Comparison of ENCODE assay signal across 8 cellular contexts in the genomic region with DNA sequence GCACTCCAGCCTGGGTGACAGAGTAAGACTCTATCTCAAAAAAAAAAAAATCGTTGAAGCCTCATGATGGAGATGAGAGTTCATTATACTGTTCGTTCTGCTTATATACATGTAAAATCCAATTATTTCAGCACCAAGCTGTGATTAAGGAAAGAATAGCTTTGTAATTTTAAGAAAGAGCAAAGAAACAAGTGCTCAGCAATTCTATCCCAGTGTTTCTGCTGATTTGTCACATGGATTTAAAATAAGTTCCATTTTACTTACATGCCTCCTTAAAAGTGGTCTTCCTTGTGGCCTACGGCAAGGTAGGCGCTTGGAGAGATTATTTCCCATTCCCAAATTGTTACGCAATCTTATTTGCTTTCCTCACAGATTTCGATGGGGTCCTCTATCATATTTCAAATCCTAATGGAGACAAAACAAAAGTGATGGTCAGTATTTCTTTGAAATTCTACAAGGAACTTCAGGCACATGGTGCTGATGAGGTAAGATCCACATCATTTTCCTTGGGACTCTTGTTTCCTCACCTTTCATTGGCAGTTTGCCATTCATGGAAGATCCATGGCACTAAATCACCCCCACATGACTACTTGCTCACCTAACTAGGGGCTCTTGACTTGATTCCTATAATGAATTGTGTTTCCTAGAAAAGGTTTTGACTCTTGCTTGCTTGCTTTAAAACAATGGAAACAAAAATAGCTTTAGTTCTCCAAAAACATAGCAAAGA. TPM values are rescaled to one million over a fixed set of nuclear protein-coding genes. Genes with fewer than 3 reads are reported as not detected.
DNase-seq lines count a peak whose midpoint lies in the region; ATAC-seq and TF ChIP-seq lines count a peak whose summit lies in the region.

No MANE protein-coding gene starts in this region.

- H3K4me1 ChIP-seq in right cardiac atrium (ENCODE audit: control insufficient read depth, insufficient read depth, low read length), result peaks cover 8% of the 10 kb centered on the region
- H3K4me1 ChIP-seq in thoracic aorta (ENCODE audit: control insufficient read depth in 1 of 2, low read depth in 2 of 2), result peaks cover 50 to 67% of the 10 kb centered on the region in 2 donors

- no peak for TF ChIP-seq CTCF in thoracic aorta (IDR thresholded peaks at IDR 0.05)

- POLR2A ChIA-PET in activated CD4-positive, alpha-beta memory T cell treated with anti-CD3 and anti-CD28 coated beads for 36 hours (lab: Charles Lee), result interaction anchor here (1.1 to 1.7 kb wide), 5 partner anchors 8 to 29 kb away, joined by 3 to 10 read pairs (median 4); no protein-coding TSS in a partner anchor

- no peaks in the 10 kb centered on the region for H3K9me3 ChIP-seq in right cardiac atrium (ENCODE audit: control insufficient read depth, low read length)
- H3K9me3 ChIP-seq in thoracic aorta, result no peaks in the 10 kb centered on the region

- no peak for DNase-seq in activated CD8-positive, alpha-beta memory T cell treated with anti-CD3 and anti-CD28 coated beads, Interleukin-2, amount 10 ng/mL, durations not matched to agents 7 days and 5 days
- DNase-seq in activated CD8-positive, alpha-beta memory T cell treated with anti-CD3 and anti-CD28 coated beads, Interleukin-2, amount 50 U/mL, for 4 hours, result no peak
- no peak for DNase-seq in activated CD4-positive, alpha-beta memory T cell treated with anti-CD3 and anti-CD28 coated beads for 36 hours
- DNase-seq in right cardiac atrium, result no peak
- DNase-seq in thoracic aorta (ENCODE audit: low spot score), result no peak
- no peak for DNase-seq in activated CD4-positive, CD25-positive, alpha-beta regulatory T cell (lab: John Stamatoyannopoulos, UW)

- WGBS in right cardiac atrium, result 84% methylated on average over 6 of the region's 6 CpGs

- H3K36me3 ChIP-seq in thoracic aorta, result peaks cover 20% of the 10 kb centered on the region

- H3K27ac ChIP-seq in right cardiac atrium (ENCODE audit: low read length) (peak overlapping the region; percentile 81), thoracic aorta (peak overlapping the region; percentile 88 to 95)

- H3K9me3 Mint-ChIP-seq in activated CD8-positive, alpha-beta memory T cell treated with anti-CD3 and anti-CD28 coated beads, Interleukin-2, amount 10 ng/mL, durations not matched to agents 7 days and 5 days (ENCODE audit: low read depth), result no peaks in the 10 kb centered on the region
- no peaks in the 10 kb centered on the region for H3K9me3 Mint-ChIP-seq in activated CD4-positive, alpha-beta memory T cell treated with anti-CD3 and anti-CD28 coated beads for 36 hours

- CTCF ChIA-PET in activated CD8-positive, alpha-beta memory T cell treated with anti-CD3 and anti-CD28 coated beads, Interleukin-2, amount 10 ng/mL, durations not matched to agents 7 days and 5 days (lab: Charles Lee), result interaction anchor here (0.8 to 3.4 kb wide), 8 partner anchors 8 to 41 kb away, joined by 3 to 25 read pairs (median 8); a partner anchor contains a TSS
- CTCF ChIA-PET in activated CD4-positive, alpha-beta memory T cell treated with anti-CD3 and anti-CD28 coated beads for 36 hours (lab: Charles Lee), result interaction anchor here (0.6 to 3.8 kb wide), 6 partner anchors 8 to 42 kb away, joined by 3 to 30 read pairs (median 4); a partner anchor contains a TSS

- H3K27me3 Mint-ChIP-seq in activated CD8-positive, alpha-beta memory T cell treated with anti-CD3 and anti-CD28 coated beads, Interleukin-2, amount 10 ng/mL, durations not matched to agents 7 days and 5 days, result no peaks in the 10 kb centered on the region
- H3K27me3 Mint-ChIP-seq in activated CD4-positive, alpha-beta memory T cell treated with anti-CD3 and anti-CD28 coated beads for 36 hours, result no peaks in the 10 kb centered on the region

- H3K4me3 ChIP-seq in right cardiac atrium (ENCODE audit: low read length) (no peak overlapping the region), thoracic aorta (peak overlapping the region; percentile 39)

- intact Hi-C loops in activated CD4-positive, alpha-beta memory T cell treated with anti-CD3 and anti-CD28 coated beads for 36 hours (cut with micrococcal nuclease), result loop anchor here (1.0 to 2.0 kb wide), 5 partner anchors 10 to 58 kb away; a partner anchor contains a TSS
- intact Hi-C loops in right cardiac atrium (cut with DNase I), result no loop called here

- H3K4me1 Mint-ChIP-seq in activated CD8-positive, alpha-beta memory T cell treated with anti-CD3 and anti-CD28 coated beads, Interleukin-2, amount 10 ng/mL, durations not matched to agents 7 days and 5 days, result peaks cover 78% of the 10 kb centered on the region
- peaks cover 76% of the 10 kb centered on the region for H3K4me1 Mint-ChIP-seq in activated CD4-positive, alpha-beta memory T cell treated with anti-CD3 and anti-CD28 coated beads for 36 hours (ENCODE audit: low read depth)

- H3K27me3 ChIP-seq in right cardiac atrium (ENCODE audit: control insufficient read depth, insufficient read depth), result no peaks in the 10 kb centered on the region
- no peaks in the 10 kb centered on the region for H3K27me3 ChIP-seq in thoracic aorta (replicated peaks; ENCODE audit: insufficient read depth)

- H3K4me3 Mint-ChIP-seq in activated CD8-positive, alpha-beta memory T cell treated with anti-CD3 and anti-CD28 coated beads, Interleukin-2, amount 10 ng/mL, durations not matched to agents 7 days and 5 days, result peak overlapping the region; percentile 42
- no peak overlapping the region for H3K4me3 Mint-ChIP-seq in activated CD4-positive, alpha-beta memory T cell treated with anti-CD3 and anti-CD28 coated beads for 36 hours

- no peak for ATAC-seq in activated CD8-positive, alpha-beta memory T cell treated with anti-CD3 and anti-CD28 coated beads, Interleukin-2, amount 10 ng/mL, durations not matched to agents 7 days and 5 days
- ATAC-seq in right cardiac atrium (no peak), thoracic aorta (ENCODE audit: insufficient number of reproducible peaks, low FRiP score, low read depth) (no peak), HG03520 (IDR thresholded peaks at IDR 0.05; ENCODE audit: unreplicated experiment) (no peak), GM19351 (IDR thresholded peaks at IDR 0.05; ENCODE audit: unreplicated experiment) (no peak)

- peak overlapping the region; percentile 90 for H3K27ac Mint-ChIP-seq in activated CD8-positive, alpha-beta memory T cell treated with anti-CD3 and anti-CD28 coated beads, Interleukin-2, amount 10 ng/mL, durations not matched to agents 7 days and 5 days
- peak overlapping the region; percentile 91 for H3K27ac Mint-ChIP-seq in activated CD4-positive, alpha-beta memory T cell treated with anti-CD3 and anti-CD28 coated beads for 36 hours

- peaks cover 82% of the 10 kb centered on the region for H3K36me3 Mint-ChIP-seq in activated CD8-positive, alpha-beta memory T cell treated with anti-CD3 and anti-CD28 coated beads, Interleukin-2, amount 10 ng/mL, durations not matched to agents 7 days and 5 days
- H3K36me3 Mint-ChIP-seq in activated CD4-positive, alpha-beta memory T cell treated with anti-CD3 and anti-CD28 coated beads for 36 hours, result peaks cover 74% of the 10 kb centered on the region

RNA-seq across cellular contexts. Expression of a gene that starts 11.5 kb away (rescaled TPM):
- total RNA-seq in activated CD8-positive, alpha-beta memory T cell treated with anti-CD3 and anti-CD28 coated beads, Interleukin-2, amount 10 ng/mL, durations not matched to agents 7 days and 5 days, result 100 to 1,000 TPM; 742 to 839 TPM
- total RNA-seq in activated CD4-positive, alpha-beta memory T cell treated with anti-CD3 and anti-CD28 coated beads for 36 hours, result 100 to 1,000 TPM; 564 to 570 TPM
- total RNA-seq in right cardiac atrium (100 to 1,000 TPM; 131 to 161 (median 140) TPM), thoracic aorta (100 to 1,000 TPM; 378 to 469 TPM)
- polyA plus RNA-seq in right cardiac atrium, result 110 TPM

RNA-seq across cellular contexts. Expression of a gene that starts 32.3 kb away (rescaled TPM):
- under 1 TPM; 0.73 to 0.82 TPM for total RNA-seq in activated CD8-positive, alpha-beta memory T cell treated with anti-CD3 and anti-CD28 coated beads, Interleukin-2, amount 10 ng/mL, durations not matched to agents 7 days and 5 days
- under 1 TPM; 0.14 to 0.19 TPM for total RNA-seq in activated CD4-positive, alpha-beta memory T cell treated with anti-CD3 and anti-CD28 coated beads for 36 hours
- 1 to 10 TPM; 5.2 to 8.6 (median 5.9) TPM for total RNA-seq in right cardiac atrium
- polyA plus RNA-seq in right cardiac atrium, result 3.5 TPM
- total RNA-seq in thoracic aorta, result 1 to 10 TPM; 3.5 to 4.2 TPM

RNA-seq across cellular contexts. Expression of a gene that starts 41.4 kb away (rescaled TPM):
- 10 to 100 TPM; 49.5 to 61.4 TPM for total RNA-seq in activated CD8-positive, alpha-beta memory T cell treated with anti-CD3 and anti-CD28 coated beads, Interleukin-2, amount 10 ng/mL, durations not matched to agents 7 days and 5 days
- total RNA-seq in activated CD4-positive, alpha-beta memory T cell treated with anti-CD3 and anti-CD28 coated beads for 36 hours, result 10 to 100 TPM; 60.8 to 65.6 TPM
- 10 to 100 TPM; 44.3 to 53.9 (median 49.9) TPM for total RNA-seq in right cardiac atrium
- polyA plus RNA-seq in right cardiac atrium, result 56.6 TPM
- total RNA-seq in thoracic aorta, result 10 to 100 TPM; 95.9 to 97.5 TPM

RNA-seq across cellular contexts. Expression of a gene that starts 41.8 kb away (rescaled TPM):
- total RNA-seq in activated CD8-positive, alpha-beta memory T cell treated with anti-CD3 and anti-CD28 coated beads, Interleukin-2, amount 10 ng/mL, durations not matched to agents 7 days and 5 days, result 10 to 100 TPM; 37.6 to 40.7 TPM
- 10 to 100 TPM; 18.4 to 19.4 TPM for total RNA-seq in activated CD4-positive, alpha-beta memory T cell treated with anti-CD3 and anti-CD28 coated beads for 36 hours
- 10 to 100 TPM; 69.3 to 96.5 (median 80.5) TPM for total RNA-seq in right cardiac atrium
- polyA plus RNA-seq in right cardiac atrium, result 157 TPM
- 10 to 100 TPM; 19.4 to 38.4 TPM for total RNA-seq in thoracic aorta
